ENCODE assay signal across 23 cellular contexts in the genomic region with DNA sequence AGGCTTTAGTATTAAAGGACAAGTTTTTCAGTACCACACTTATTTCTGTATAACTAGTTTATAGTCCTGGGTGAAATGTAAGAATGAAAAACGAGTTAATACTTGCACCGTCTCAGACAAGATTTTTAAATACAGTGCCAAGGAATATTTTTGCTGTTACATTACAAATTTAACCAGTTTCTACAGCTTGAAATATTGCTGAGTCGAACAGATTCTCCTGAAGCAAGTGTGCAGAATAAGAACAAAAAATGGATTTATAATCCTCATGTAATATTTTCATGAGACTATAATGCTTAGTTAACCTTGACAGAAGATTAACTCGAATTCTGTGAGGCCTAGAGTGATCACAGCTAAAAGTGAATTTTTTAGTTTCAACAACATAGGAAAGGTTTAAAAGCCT. TPM values are rescaled to one million over a fixed set of nuclear protein-coding genes. Genes with fewer than 3 reads are reported as not detected.
DNase-seq lines count a peak whose midpoint lies in the region; ATAC-seq, FAIRE-seq and TF ChIP-seq lines count a peak whose summit lies in the region.
"Had no signal": no experiment of that assay in that cellular context is flagged by ENCODE, and none has a peak within 500 bp of the region (broad histone marks: within the 10 kb centered on the region; RNA-seq: fewer than 3 reads in every experiment).

No MANE protein-coding gene starts in this region.

- H3K9me3 Mint-ChIP-seq in mesothelial cell of epicardium: no peaks in the 10 kb centered on the region
- H3K9me3 Mint-ChIP-seq: CD4-positive, CD25-positive, alpha-beta regulatory T cell; HFFc6 had no signal

- TF ChIP-seq POLR2A in HepG2 (IDR thresholded peaks at IDR 0.05; ENCODE audit: insufficient read depth in 1 of 2, low read depth in 2 of 2, low read length in 2 of 2) (no peak), right lobe of liver (IDR thresholded peaks at IDR 0.05) (no peak), K562 (conservative IDR thresholded peaks at IDR 0.05) (no peak)

- WGBS in HepG2 (ENCODE audit: low lambda C conversion rate): 25% methylated on average over 4 of the region's 4 CpGs
- WGBS in right lobe of liver (ENCODE audit: insufficient coverage, low coverage, low lambda C conversion rate, missing lambda C conversion rate): 65% methylated on average over 4 of the region's 4 CpGs
- 46% methylated on average over 4 of the region's 4 CpGs for WGBS in K562 (ENCODE audit: insufficient coverage, low coverage, missing lambda C conversion rate)

- no peak for TF ChIP-seq CTCF in HepG2 (CRISPR knock-in tag; IDR thresholded peaks at IDR 0.05)
- TF ChIP-seq CTCF in right lobe of liver (IDR thresholded peaks at IDR 0.05): no peak
- no peak for TF ChIP-seq CTCF in K562 (IDR thresholded peaks at IDR 0.05 in 2 of 3, conservative IDR thresholded peaks at IDR 0.05 in 1 of 3; ENCODE audit: insufficient read depth in 2 of 3, low read depth in 1 of 3, low read length in 3 of 3)
- TF ChIP-seq CTCF in mesothelial cell of epicardium (IDR thresholded peaks at IDR 0.05; ENCODE audit: unreplicated experiment): no peak

- H3K4me3 ChIP-seq in HepG2 (replicated peaks in 1 of 3; ENCODE audit: insufficient read depth in 1 of 3, low read depth in 2 of 3, low read length in 3 of 3) (no peak overlapping the region), right lobe of liver (no peak overlapping the region), K562 (no peak overlapping the region)
- H3K4me3 ChIP-seq: GM23248 had no signal

- peaks cover 12% of the 10 kb centered on the region for H3K27me3 Mint-ChIP-seq in mesothelial cell of epicardium (ENCODE audit: low read depth)

- DNase-seq in HepG2 (ENCODE audit: low spot score) (no peak), right lobe of liver (no peak), K562 (ENCODE audit: extremely low read depth in 1 of 4, low spot score in 3 of 4) (no peak), mesothelial cell of epicardium (ENCODE audit: low spot score in 2 of 2, unreplicated experiment in 2 of 2) (no peak), NCI-H1694 treated with DMSO at 0.1 percent for 48 hours (lab: John Stamatoyannopoulos, UW) (no peak)
- DNase-seq: BE2C; CD4-positive, CD25-positive, alpha-beta regulatory T cell; EL; GF-D8; GM23248; H9; HFFc6; KG1; NCI-H1105; NCI-H146; NCI-H2029 treated with DMSO at 0.1 percent for 48 hours; NCI-H226; NCI-H524 treated with DMSO at 0.1 percent for 48 hours; NCI-H82; Right ventricle myocardium superior had no signal

- H2AFZ ChIP-seq in HepG2 (ENCODE audit: low read length) (no peak overlapping the region), K562 (ENCODE audit: low read depth, low read length) (no peak overlapping the region)

- peaks cover 56% of the 10 kb centered on the region for H3K4me1 Mint-ChIP-seq in mesothelial cell of epicardium

- TF ChIP-seq RAD21 in HepG2 (CRISPR knock-in tag; IDR thresholded peaks at IDR 0.05): no peak
- TF ChIP-seq RAD21 in K562 (CRISPR knock-in tag; conservative IDR thresholded peaks at IDR 0.05 in 1 of 2, IDR thresholded peaks at IDR 0.05 in 1 of 2): no peak

- POLR2A ChIA-PET in HepG2 (lab: Yijun Ruan, JAX): no interaction called here
- POLR2A ChIA-PET in K562 (lab: Yijun Ruan, JAX): interaction anchor here (0.5 to 1.1 kb wide), 2 partner anchors 15 to 710 kb away, joined by 3 to 4 read pairs; no protein-coding TSS in a partner anchor

- no peak for ATAC-seq in HepG2
- ATAC-seq in right lobe of liver: no peak
- ATAC-seq in K562: no peak
- no peak for ATAC-seq in HG03457 (IDR thresholded peaks at IDR 0.05; ENCODE audit: unreplicated experiment)
- no peak for ATAC-seq in GM19328 (IDR thresholded peaks at IDR 0.05; ENCODE audit: unreplicated experiment)

- no peak overlapping the region for H3K9ac ChIP-seq in HepG2 (ENCODE audit: insufficient read depth, low read depth, low read length)
- H3K9ac ChIP-seq in K562 (ENCODE audit: insufficient read depth in 1 of 2, low read depth in 2 of 2, low read length in 2 of 2): no peak overlapping the region
- H3K9ac ChIP-seq: GM23248 had no signal

- no peaks in the 10 kb centered on the region for H3K36me3 Mint-ChIP-seq in mesothelial cell of epicardium
- H3K36me3 Mint-ChIP-seq: CD4-positive, CD25-positive, alpha-beta regulatory T cell had no signal

- H4K20me1 ChIP-seq in HepG2 (ENCODE audit: insufficient read depth, low read length): no peaks in the 10 kb centered on the region
- peaks cover 11% of the 10 kb centered on the region for H4K20me1 ChIP-seq in K562 (replicated peaks; ENCODE audit: control insufficient read depth, insufficient read depth, low read length)

- TF ChIP-seq EP300 in HepG2 (IDR thresholded peaks at IDR 0.05; ENCODE audit: low read depth in 2 of 2, low read length in 2 of 2) (no peak), HepG2 (CRISPR knock-in tag; IDR thresholded peaks at IDR 0.05; ENCODE audit: borderline replicate concordance) (no peak), K562 (IDR thresholded peaks at IDR 0.05; ENCODE audit: low read length) (no peak)

- H3K27ac ChIP-seq in HepG2 (ENCODE audit: extremely low read length, insufficient read depth, low read length) (no peak overlapping the region), right lobe of liver (no peak overlapping the region), K562 (ENCODE audit: extremely low read depth, low read depth, low read length) (no peak overlapping the region)
- H3K27ac ChIP-seq: GM23248 had no signal

- no peaks in the 10 kb centered on the region for H3K9me1 ChIP-seq in K562 (ENCODE audit: control insufficient read depth, insufficient read depth, low read length)

- H3K4me2 ChIP-seq in HepG2 (ENCODE audit: low read depth, low read length) (no peak overlapping the region), K562 (ENCODE audit: insufficient read depth, low read length) (no peak overlapping the region)

- H3K27me3 ChIP-seq in HepG2 (ENCODE audit: control insufficient read depth in 1 of 2, insufficient read depth in 2 of 2, low read length in 2 of 2) (peaks cover 1 to 22% of the 10 kb centered on the region in 2 experiments; a peak in 3 of 5 replicates), right lobe of liver (no peaks in the 10 kb centered on the region), K562 (ENCODE audit: control insufficient read depth in 2 of 2, insufficient read depth in 2 of 2, low read length in 2 of 2) (no peaks in the 10 kb centered on the region)
- H3K27me3 ChIP-seq: BE2C had no signal

- FAIRE-seq in HepG2 (lab: Jason Lieb, UNC) (no peak), K562 (lab: Jason Lieb, UNC) (no peak)
- FAIRE-seq: A204.1 had no signal

- BruUV-seq in HepG2 (replicated peaks; lab: Mats Ljungman, UMichigan): no TSS peak
- BruUV-seq in K562 (replicated peaks; lab: Mats Ljungman, UMichigan): no TSS peak

- H3K9me3 ChIP-seq in HepG2 (ENCODE audit: low read length): no peaks in the 10 kb centered on the region
- no peaks in the 10 kb centered on the region for H3K9me3 ChIP-seq in right lobe of liver
- H3K9me3 ChIP-seq in K562 (replicated peaks; ENCODE audit: control insufficient read depth, insufficient read depth, low read depth, low read length): 0 out of 2 replicates have a peak, but pooled peaks cover 2% of the 10 kb centered on the region
- H3K9me3 ChIP-seq: BE2C had no signal

- H3K27ac Mint-ChIP-seq in mesothelial cell of epicardium: peak overlapping the region; percentile 56
- H3K27ac Mint-ChIP-seq: H9, HFFc6 had no signal

- H3K4me1 ChIP-seq in HepG2 (ENCODE audit: insufficient read depth, low read length) (peaks cover 21% of the 10 kb centered on the region), right lobe of liver (peaks cover 0 to 12% (median 3%) of the 10 kb centered on the region in 4 donors), K562 (replicated peaks in 1 of 2; ENCODE audit: control insufficient read depth in 2 of 2, insufficient read depth in 2 of 2, low read length in 2 of 2) (peaks cover 12 to 21% of the 10 kb centered on the region in 2 experiments)
- H3K4me1 ChIP-seq: BE2C had no signal

- intact Hi-C loops in HepG2 (cut with micrococcal nuclease; ENCODE audit: unreplicated experiment): loop anchor here (1.0 to 5.0 kb wide), 6 partner anchors 88 to 977 kb away; partner anchors contain the start of genes ITFG1 and PHKB
- intact Hi-C loops in right lobe of liver (cut with DNase I): loop anchor here in 1 of 2 donors (10.0 kb wide), 1 partner anchor 1014 kb away; the partner anchor contains the start of gene ABCC12
- intact Hi-C loops in K562 (cut with micrococcal nuclease): loop anchor here (1.0 to 5.0 kb wide), 3 partner anchors 161 to 917 kb away; partner anchors contain the start of genes ITFG1 and PHKB

- H3K79me2 ChIP-seq in HepG2 (ENCODE audit: insufficient read depth, low read length) (no peaks in the 10 kb centered on the region), K562 (ENCODE audit: control insufficient read depth, insufficient read depth, low read length) (peaks cover 78% of the 10 kb centered on the region)

- CTCF ChIA-PET in HepG2 (lab: Yijun Ruan, JAX; ENCODE audit: low intra/inter-chr PET ratio, low total read pairs) (interaction anchor here (1.6 to 3.0 kb wide), 4 partner anchors 193 to 977 kb away, joined by 4 to 24 read pairs (median 14); no protein-coding TSS in a partner anchor), K562 (lab: Yijun Ruan, JAX; ENCODE audit: low intra/inter-chr PET ratio) (interaction anchor here (0.6 to 2.0 kb wide), 2 partner anchors 22 to 492 kb away, joined by 4 to 6 read pairs; no protein-coding TSS in a partner anchor)

- in situ Hi-C loops in HepG2 (cut with HindIII; ENCODE audit: extremely low pct_ligation_motif_present, low pct_unique_long_range_greater_than_20kb) (loop anchor here (5.0 to 10.0 kb wide), 3 partner anchors 103 to 1022 kb away; no protein-coding TSS in a partner anchor), K562 (cut with MboI) (no loop called here)

- no peak overlapping the region for H3K4me3 Mint-ChIP-seq in mesothelial cell of epicardium

- no peaks in the 10 kb centered on the region for H3K36me3 ChIP-seq in HepG2 (replicated peaks in 1 of 2; ENCODE audit: control insufficient read depth in 1 of 2, insufficient read depth in 2 of 2, low read length in 2 of 2)
- H3K36me3 ChIP-seq in right lobe of liver: no peaks in the 10 kb centered on the region
- peaks cover 8% of the 10 kb centered on the region; the same call in 1 of the 3 replicates for H3K36me3 ChIP-seq in K562 (ENCODE audit: control insufficient read depth, insufficient read depth, low read length)
- H3K36me3 ChIP-seq: BE2C had no signal

RNA-seq across cellular contexts. Expression of gene NETO2, which starts 3.1 kb away (rescaled TPM):
- total RNA-seq in HepG2 (2016; rRNA removed; fragmentation: Illumina TruSeq; extraction: Trizol): 8.2 and 8.4 TPM in 2 replicates
- total RNA-seq in HepG2 (2016; cell fraction: cytosol; rRNA removed; fragmentation: Illumina TruSeq; extraction: Trizol; ENCODE audit: low read depth): 10.1 and 13.7 TPM in 2 replicates
- 9.0 and 9.7 TPM in 2 replicates for total RNA-seq in HepG2 (2016; cell fraction: insoluble cytoplasmic fraction; rRNA removed; fragmentation: Illumina TruSeq; extraction: Trizol)
- total RNA-seq in HepG2 (2016; cell fraction: membrane; rRNA removed; fragmentation: Illumina TruSeq; extraction: Trizol): 14.2 and 14.7 TPM in 2 replicates
- total RNA-seq in HepG2 (2016; cell fraction: nucleus; rRNA removed; fragmentation: Illumina TruSeq; extraction: Trizol): 5.9 and 8.3 TPM in 2 replicates
- polyA plus RNA-seq in HepG2 (2011; rRNA removed): 13.5 and 14.7 TPM in 2 replicates
- 9.7 and 15.2 TPM in 2 replicates for polyA plus RNA-seq in HepG2 (2011; cell fraction: cytosol; rRNA removed)
- polyA plus RNA-seq in HepG2 (2011; cell fraction: nucleus; rRNA removed): 6.9 and 10.2 TPM in 2 replicates
- 5.7 and 6.6 TPM in 2 replicates for polyA plus RNA-seq in HepG2 (2012)
- 5.3 and 5.4 TPM in 2 replicates for polyA plus RNA-seq in HepG2 (2016; cell fraction: cytosol; fragmentation: Illumina TruSeq; extraction: Trizol; ENCODE audit: low read depth)
- polyA plus RNA-seq in HepG2 (2016; cell fraction: insoluble cytoplasmic fraction; fragmentation: Illumina TruSeq; extraction: Trizol; ENCODE audit: low read depth): 9.6 and 9.9 TPM in 2 replicates
- polyA plus RNA-seq in HepG2 (2016; cell fraction: membrane; fragmentation: Illumina TruSeq; extraction: Trizol; ENCODE audit: low read depth): 11.5 and 11.7 TPM in 2 replicates
- 10.0 and 11.2 TPM in 2 replicates for polyA plus RNA-seq in HepG2 (2016; cell fraction: nucleus; fragmentation: Illumina TruSeq; extraction: Trizol; ENCODE audit: insufficient read depth, low read depth)
- polyA minus RNA-seq in HepG2 (2011; rRNA and poly(A)+ RNA removed; ENCODE audit: low replicate concordance): 7.6 and 52.8 TPM in 2 replicates
- 7.3 and 8.3 TPM in 2 replicates for polyA minus RNA-seq in HepG2 (2011; cell fraction: cytosol; rRNA and poly(A)+ RNA removed)
- polyA minus RNA-seq in HepG2 (2011; cell fraction: nucleus; rRNA and poly(A)+ RNA removed): 5.5 and 7.8 TPM in 2 replicates
- 1 to 10 TPM in 1 of 6 experiments, under 1 TPM in 5; 0.29 to 1.6 (median 0.66) TPM for total RNA-seq in right lobe of liver
- 13.9 and 26.2 TPM in 2 replicates for total RNA-seq in K562 (2011; cell fraction: chromatin; rRNA removed; ENCODE audit: low replicate concordance)
- 11.7 and 12.4 TPM in 2 replicates for total RNA-seq in K562 (2011; cell fraction: nucleolus; rRNA removed)
- 19.5 and 23.9 TPM in 2 replicates for total RNA-seq in K562 (2011; cell fraction: nucleoplasm; rRNA removed)
- total RNA-seq in K562 (2014; rRNA removed): 10.9 and 15.2 TPM in 2 replicates
- total RNA-seq in K562 (2014; rRNA removed; fragmentation: Illumina TruSeq; extraction: Trizol): 24.3 and 24.4 TPM in 2 replicates
- total RNA-seq in K562 (2015; rRNA removed; fragmentation: Illumina TruSeq; extraction: Trizol): 28.2 and 32.8 TPM in 2 replicates
- total RNA-seq in K562 (2021): 16.2 and 19.0 TPM in 2 replicates
- 29.5 and 31.4 TPM in 2 replicates for polyA plus RNA-seq in K562 (2011; rRNA removed)
- polyA plus RNA-seq in K562 (2011; cell fraction: cytosol; rRNA removed): 15.4 and 21.9 TPM in 2 replicates
- polyA plus RNA-seq in K562 (2011; cell fraction: nucleus; rRNA removed): 38.1 and 43.2 TPM in 2 replicates
- polyA plus RNA-seq in K562 (2012): 12.1 and 17.1 TPM in 2 replicates
- polyA plus RNA-seq in K562 (2014; fragmentation: Illumina TruSeq; extraction: Trizol): 26.2 and 37.0 TPM in 2 replicates
- 1 to 10 TPM; 4.1 to 6.3 TPM for polyA plus RNA-seq in K562 (2014; fragmentation: Nextera tagmentation; extraction: Ambion mirVana)
- 22.2 and 31.2 TPM in 2 replicates for polyA plus RNA-seq in K562 (2014; rRNA removed)
- 27.8 and 32.8 TPM in 2 replicates for polyA minus RNA-seq in K562 (2011; rRNA and poly(A)+ RNA removed)
- polyA minus RNA-seq in K562 (2011; cell fraction: cytosol; rRNA and poly(A)+ RNA removed): 13.9 and 14.2 TPM in 2 replicates
- polyA minus RNA-seq in K562 (2011; cell fraction: nucleus; rRNA and poly(A)+ RNA removed): 6.1 and 8.4 TPM in 2 replicates
- 26.2 to 27.5 TPM (median 26.9 TPM) in 3 replicates for total RNA-seq in mesothelial cell of epicardium

Comparison
In these comparisons a context has a peak if more than half of its experiments do, and no peak if none do; other contexts are left out.
1. Of the 241 proteins assayed by ChIP-seq in both HepG2 and K562: peak only in HepG2: MAFK; only in K562: MAFG; in both: none; in neither: 239.